Comparison of ENCODE assay signal across 8 cellular contexts in the genomic region with DNA sequence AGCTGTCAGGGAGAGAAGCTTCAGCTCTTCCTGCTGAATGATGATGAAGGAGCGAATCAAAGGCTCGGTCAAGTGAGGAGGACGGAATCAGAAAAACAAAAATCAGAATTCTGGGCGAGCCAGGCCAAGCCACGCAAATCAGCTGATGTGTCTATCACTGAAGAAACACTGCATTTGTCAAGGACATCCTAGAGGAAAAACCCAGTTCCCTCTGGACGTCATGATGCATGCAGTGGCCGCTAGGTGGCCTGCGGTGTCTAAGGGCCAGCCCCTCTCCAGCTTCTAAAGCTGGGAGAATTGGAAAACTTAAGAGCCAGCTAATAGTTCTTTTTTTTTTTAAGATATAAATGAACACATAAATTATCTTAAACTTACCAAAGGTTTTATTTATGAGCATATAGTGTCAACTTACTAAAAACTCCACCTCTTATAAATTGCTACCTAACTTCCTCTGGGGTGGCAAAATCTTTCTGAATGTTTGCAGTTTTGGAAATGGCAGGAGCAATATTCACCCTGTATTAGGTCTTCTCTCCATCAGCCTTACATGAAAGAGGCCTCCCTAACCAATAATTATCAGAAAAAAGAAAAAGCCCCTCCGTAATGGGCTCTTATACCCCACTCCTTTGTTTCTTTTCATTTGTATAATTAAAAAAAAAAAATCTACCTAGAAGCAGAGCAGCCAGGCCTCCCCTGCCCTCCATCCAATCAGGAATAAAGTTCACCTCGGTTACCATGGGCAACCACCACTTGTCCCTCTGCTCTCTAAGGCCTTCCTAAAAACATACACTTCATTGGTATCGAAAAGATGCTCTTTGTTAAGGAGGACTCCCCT.
DNase-seq lines count a peak whose midpoint lies in the region; ATAC-seq, FAIRE-seq and TF ChIP-seq lines count a peak whose summit lies in the region.

No MANE protein-coding gene starts in this region.

- H3K9me2 ChIP-seq in OCI-LY1 (ENCODE audit: low read depth, low read length) = no peaks in the 10 kb centered on the region

- no peaks in the 10 kb centered on the region for H3F3A ChIP-seq in OCI-LY1 (ENCODE audit: insufficient read depth, low read length)

- DNase-seq in DMS79 (lab: John Stamatoyannopoulos, UW) = peak; percentile 79
- peak; percentile 7 for DNase-seq in HFF-Myc (ENCODE audit: extremely low read depth, low read depth)
- DNase-seq in endothelial cell of umbilical vein (ENCODE audit: low read depth, low spot score) = peak; percentile 56
- DNase-seq in mesothelial cell of epicardium (ENCODE audit: low spot score in 2 of 2, unreplicated experiment in 2 of 2) = peak in 1 of 2 experiments; percentile 48
- no peak for DNase-seq in NK-92 (lab: John Stamatoyannopoulos, UW; ENCODE audit: unreplicated experiment)

- H3K9me3 ChIP-seq in OCI-LY1 (ENCODE audit: low read length) (no peaks in the 10 kb centered on the region), endothelial cell of umbilical vein (replicated peaks; ENCODE audit: control insufficient read depth, insufficient read depth, low read length) (no peaks in the 10 kb centered on the region)

- CTCF ChIA-PET in endothelial cell of umbilical vein (lab: Charles Lee) = interaction anchor here (0.6 to 2.6 kb wide), 24 partner anchors 10 to 358 kb away, joined by 3 to 57 read pairs (median 3); no protein-coding TSS in a partner anchor

- H3K4me1 ChIP-seq in OCI-LY1 (ENCODE audit: insufficient read depth, low read length, severe bottlenecking) (no peaks in the 10 kb centered on the region), endothelial cell of umbilical vein (ENCODE audit: control insufficient read depth, extremely low read depth, insufficient read depth, low read length) (no peaks in the 10 kb centered on the region)

- H3K9me3 Mint-ChIP-seq in mesothelial cell of epicardium = peaks cover 39% of the 10 kb centered on the region

- dilution Hi-C loops in endothelial cell of umbilical vein (cut with MboI; ENCODE audit: extremely low pct_ligation_motif_present, low sequenced_read_pairs) = no loop called here

- POLR2A ChIA-PET in endothelial cell of umbilical vein (lab: Charles Lee) = no interaction called here

- H3K79me2 ChIP-seq in OCI-LY1 (ENCODE audit: insufficient read depth, low read length) (no peaks in the 10 kb centered on the region), endothelial cell of umbilical vein (ENCODE audit: control insufficient read depth, insufficient read depth, low read length) (no peaks in the 10 kb centered on the region)

- no peaks in the 10 kb centered on the region for H4K20me1 ChIP-seq in OCI-LY1 (ENCODE audit: insufficient read depth, low read length)
- H4K20me1 ChIP-seq in endothelial cell of umbilical vein (replicated peaks; ENCODE audit: control insufficient read depth, extremely low read depth, insufficient read depth, low read length) = no peaks in the 10 kb centered on the region

- FAIRE-seq in endothelial cell of umbilical vein (lab: Jason Lieb, UNC) = peak; percentile 92

- TF ChIP-seq CTCF in HFF-Myc (IDR thresholded peaks at IDR 0.05; ENCODE audit: low read depth, low read length, missing control alignments) (peak; percentile 90), OCI-LY1 (IDR thresholded peaks at IDR 0.05; ENCODE audit: low read length) (peak; percentile 72), endothelial cell of umbilical vein (IDR thresholded peaks at IDR 0.05; ENCODE audit: extremely low read depth in 1 of 2, insufficient read depth in 1 of 2, low read depth in 1 of 2, low read length in 2 of 2) (peak; percentile 86 to 88), mesothelial cell of epicardium (IDR thresholded peaks at IDR 0.05; ENCODE audit: unreplicated experiment) (peak; percentile 86)

- H3K27me3 ChIP-seq in OCI-LY1 (ENCODE audit: insufficient read depth, low read length) = no peaks in the 10 kb centered on the region
- peaks cover 0 to 2% of the 10 kb centered on the region in 2 experiments for H3K27me3 ChIP-seq in endothelial cell of umbilical vein (ENCODE audit: control insufficient read depth in 2 of 2, insufficient read depth in 2 of 2, low read length in 2 of 2)

- H3K4me1 Mint-ChIP-seq in mesothelial cell of epicardium = no peaks in the 10 kb centered on the region

- H3K9ac ChIP-seq in OCI-LY1 (ENCODE audit: low read length) (no peak overlapping the region), endothelial cell of umbilical vein (replicated peaks; ENCODE audit: extremely low read depth, insufficient read depth, low read length) (no peak overlapping the region)

- no peak overlapping the region for H3K4me3 ChIP-seq in HFF-Myc (replicated peaks; ENCODE audit: low read depth, low read length)
- H3K4me3 ChIP-seq in OCI-LY1 (ENCODE audit: low read depth, low read length, poor library complexity, severe bottlenecking) = no peak overlapping the region
- no peak overlapping the region for H3K4me3 ChIP-seq in endothelial cell of umbilical vein (replicated peaks in 1 of 3; ENCODE audit: insufficient read depth in 1 of 3, low read depth in 1 of 3, low read length in 3 of 3)

- H3K36me3 ChIP-seq in OCI-LY1 (ENCODE audit: insufficient read depth, low read length) = no peaks in the 10 kb centered on the region
- no peaks in the 10 kb centered on the region for H3K36me3 ChIP-seq in endothelial cell of umbilical vein (ENCODE audit: control insufficient read depth in 2 of 2, extremely low read depth in 1 of 2, insufficient read depth in 2 of 2, low read length in 2 of 2)

- peaks cover 1% of the 10 kb centered on the region for H3K36me3 Mint-ChIP-seq in mesothelial cell of epicardium

- BruUV-seq in endothelial cell of umbilical vein (replicated peaks; lab: Mats Ljungman, UMichigan) = no TSS peak

- intact Hi-C loops in endothelial cell of umbilical vein (cut with micrococcal nuclease) = loop anchor here (1.0 kb wide), 2 partner anchors 48 to 334 kb away; no protein-coding TSS in a partner anchor

- no peak for TF ChIP-seq POLR2A in endothelial cell of umbilical vein (IDR thresholded peaks at IDR 0.05; ENCODE audit: low read depth, low read length)

- H3K27ac Mint-ChIP-seq in mesothelial cell of epicardium = no peak overlapping the region

- H3K27ac ChIP-seq in OCI-LY1 (ENCODE audit: low read depth, low read length, poor library complexity, severe bottlenecking) (no peak overlapping the region), endothelial cell of umbilical vein (ENCODE audit: insufficient read depth, low read depth, low read length) (no peak overlapping the region)

- H3K27me3 Mint-ChIP-seq in mesothelial cell of epicardium (ENCODE audit: low read depth) = no peaks in the 10 kb centered on the region

- H3K4me2 ChIP-seq in OCI-LY1 (ENCODE audit: low read length) (no peak overlapping the region), endothelial cell of umbilical vein (ENCODE audit: insufficient read depth, low read length) (no peak overlapping the region)

- H3K9me1 ChIP-seq in endothelial cell of umbilical vein (replicated peaks; ENCODE audit: control insufficient read depth, extremely low read depth, insufficient read depth, low read length) = no peaks in the 10 kb centered on the region

- no peak for ATAC-seq in GM21381 (IDR thresholded peaks at IDR 0.05; ENCODE audit: unreplicated experiment)
- no peak for ATAC-seq in GM21390 (IDR thresholded peaks at IDR 0.05; ENCODE audit: unreplicated experiment)

- H2AFZ ChIP-seq in OCI-LY1 (ENCODE audit: low read length) = no peak overlapping the region
- H2AFZ ChIP-seq in endothelial cell of umbilical vein (ENCODE audit: low read depth, low read length) = no peak overlapping the region

- H3K4me3 Mint-ChIP-seq in mesothelial cell of epicardium = no peak overlapping the region

TF ChIP-seq in endothelial cell of umbilical vein, 7 proteins besides CTCF, POLR2A, EP300 and RAD21:
- TF ChIP-seq FOS (IDR thresholded peaks at IDR 0.05; ENCODE audit: borderline replicate concordance, insufficient read depth, low read length) (no peak), JUN (IDR thresholded peaks at IDR 0.05; ENCODE audit: borderline replicate concordance, insufficient read depth, insufficient read length, low read depth) (no peak), EZH2 (IDR thresholded peaks at IDR 0.05; ENCODE audit: borderline replicate concordance, low read depth, low read length, severe bottlenecking) (no peak), GATA2 (IDR thresholded peaks at IDR 0.05; ENCODE audit: insufficient read depth, insufficient read length, low read depth, low read length) (no peak), MYC (IDR thresholded peaks at IDR 0.05; ENCODE audit: low read depth, low read length) (no peak), POLR2AphosphoS5 (IDR thresholded peaks at IDR 0.05; ENCODE audit: insufficient read depth, low read depth, low read length) (no peak)
- TF ChIP-seq, protein P1, sequence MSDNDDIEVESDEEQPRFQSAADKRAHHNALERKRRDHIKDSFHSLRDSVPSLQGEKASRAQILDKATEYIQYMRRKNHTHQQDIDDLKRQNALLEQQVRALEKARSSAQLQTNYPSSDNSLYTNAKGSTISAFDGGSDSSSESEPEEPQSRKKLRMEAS (IDR thresholded peaks at IDR 0.05; ENCODE audit: insufficient read depth, insufficient read length) = no peak
